In the genomic region with DNA sequence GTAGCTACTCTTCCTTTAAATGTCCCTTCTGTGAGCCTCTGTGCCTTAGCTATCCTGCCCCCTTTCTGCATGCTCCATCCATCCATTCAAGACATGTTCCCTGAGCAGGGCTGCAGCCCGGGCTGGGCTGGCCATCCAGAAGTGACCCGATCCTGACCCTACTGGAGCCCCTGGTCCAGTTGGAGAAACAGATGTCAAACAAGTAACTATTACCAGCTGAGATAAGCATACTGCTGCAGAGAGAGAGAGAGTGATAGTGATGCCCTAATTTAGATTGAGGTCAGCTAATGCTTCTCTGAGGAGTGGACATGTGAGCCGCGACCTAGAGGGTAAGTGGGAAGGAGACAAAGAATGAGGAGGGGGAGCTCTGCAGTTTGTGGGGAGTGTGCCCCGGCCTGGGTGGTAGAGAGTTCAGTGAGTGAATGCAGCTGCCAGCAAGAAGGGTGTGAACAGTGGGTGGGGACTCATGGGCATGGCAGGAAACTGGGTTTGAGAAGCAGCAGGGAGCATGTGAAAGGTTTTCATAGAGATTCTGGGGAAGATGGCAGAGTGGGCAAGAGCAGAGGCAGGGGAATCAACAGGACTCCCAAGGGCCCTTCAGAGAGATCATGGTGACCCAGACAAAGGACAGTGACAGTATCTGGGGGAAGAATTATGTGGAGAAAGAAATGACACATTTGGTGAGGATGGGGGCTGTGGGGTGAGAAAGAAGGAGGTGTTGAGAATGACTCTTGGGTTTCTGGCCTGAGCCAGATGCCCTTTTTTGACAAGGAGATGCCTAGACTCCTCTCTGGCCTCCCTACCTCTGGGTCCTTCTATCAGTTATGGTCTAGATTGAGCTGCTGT, we compare ENCODE assay signal across 17 cellular contexts.
"Had no signal": no experiment of that assay in that cellular context is flagged by ENCODE, and none has a peak within 500 bp of the region (broad histone marks: within the 10 kb centered on the region; RNA-seq: fewer than 3 reads in every experiment).

No MANE protein-coding gene starts in this region.

- H3K4me1 ChIP-seq: breast epithelium had no signal

- H3K9me3 Mint-ChIP-seq: naive thymus-derived CD4-positive, alpha-beta T cell had no signal

- H3K9me3 ChIP-seq: ascending aorta, breast epithelium, lower lobe of right lung, stomach, thoracic aorta had no signal

- FAIRE-seq: frontal cortex, small intestine had no signal

- H3K27me3 ChIP-seq: ascending aorta, breast epithelium, stomach had no signal

- DNase-seq: activated CD8-positive, alpha-beta memory T cell treated with anti-CD3 and anti-CD28 coated beads, Interleukin-2, amount 50 U/mL, for 4 hours; activated CD8-positive, alpha-beta T cell treated with anti-CD3 and anti-CD28 coated beads, Interleukin-2, amount 10 ng/mL, durations not matched to agents 7 days and 5 days; head of caudate nucleus; left cardiac atrium; lower lobe of right lung; midbrain; naive thymus-derived CD4-positive, alpha-beta T cell; nucleus accumbens; right cardiac atrium; small intestine; stomach; WERI-Rb-1 had no signal

- H3K4me3 Mint-ChIP-seq: activated CD8-positive, alpha-beta T cell treated with anti-CD3 and anti-CD28 coated beads, Interleukin-2, amount 10 ng/mL, durations not matched to agents 7 days and 5 days had no signal

- ATAC-seq: activated CD8-positive, alpha-beta T cell treated with anti-CD3 and anti-CD28 coated beads, Interleukin-2, amount 10 ng/mL, durations not matched to agents 7 days and 5 days; left cardiac atrium; lower lobe of right lung; naive thymus-derived CD4-positive, alpha-beta T cell; right cardiac atrium had no signal

- H3K36me3 ChIP-seq: ascending aorta, breast epithelium, lower lobe of right lung, stomach, thoracic aorta, WERI-Rb-1 had no signal

- H3K4me3 ChIP-seq: ascending aorta, breast epithelium, lower lobe of right lung, stomach, thoracic aorta had no signal

- H3K27me3 Mint-ChIP-seq: naive thymus-derived CD4-positive, alpha-beta T cell had no signal

- H3K27ac Mint-ChIP-seq: activated CD8-positive, alpha-beta T cell treated with anti-CD3 and anti-CD28 coated beads, Interleukin-2, amount 10 ng/mL, durations not matched to agents 7 days and 5 days had no signal

- H3K27ac ChIP-seq: ascending aorta, breast epithelium, epithelial cell of prostate, lower lobe of right lung, stomach, thoracic aorta, WERI-Rb-1 had no signal
